In genomic region chr2:159147687-159148086, GRCh38 we compare ENCODE assay signal across 21 cellular contexts.
DNase-seq lines count a peak whose midpoint lies in the region; FAIRE-seq and TF ChIP-seq lines count a peak whose summit lies in the region.
"Had no signal": no experiment of that assay in that cellular context is flagged by ENCODE, and none has a peak within 500 bp of the region (broad histone marks: within the 10 kb centered on the region; RNA-seq: fewer than 3 reads in every experiment).

No MANE protein-coding gene starts in this region.

- no peaks in the 10 kb centered on the region for H4K20me1 ChIP-seq in keratinocyte (ENCODE audit: control insufficient read depth, extremely low read depth, insufficient read depth, low read length)

- H3K4me2 ChIP-seq in keratinocyte (ENCODE audit: control insufficient read depth, extremely low read depth, insufficient read depth, low read depth, low read length) = peak overlapping the region; percentile 72

- dilution Hi-C loops in keratinocyte (cut with MboI; ENCODE audit: extremely low pct_ligation_motif_present, low sequenced_read_pairs) = no loop called here

- no peak overlapping the region for H2AFZ ChIP-seq in keratinocyte (ENCODE audit: control insufficient read depth, low read length)

- H3K9me1 ChIP-seq in keratinocyte (ENCODE audit: control insufficient read depth, extremely low read depth, insufficient read depth, low read length) = no peaks in the 10 kb centered on the region

- H3K36me3 ChIP-seq in keratinocyte (ENCODE audit: control insufficient read depth in 2 of 2, extremely low read depth in 1 of 2, insufficient read depth in 2 of 2, low read length in 2 of 2) = peaks cover 12 to 14% of the 10 kb centered on the region in 2 experiments
- peaks cover 8% of the 10 kb centered on the region for H3K36me3 ChIP-seq in suprapubic skin

- CTCF ChIA-PET in RWPE1 (lab: Yijun Ruan, JAX) = interaction anchor here (0.6 kb wide), 2 partner anchors 112 to 1979 kb away, joined by 3 read pairs; no protein-coding TSS in a partner anchor

- H3K27ac ChIP-seq in RWPE1 (peak overlapping the region; percentile 92), keratinocyte (ENCODE audit: control insufficient read depth, insufficient read depth, low read length) (peak overlapping the region; percentile 77), suprapubic skin (peak overlapping the region; percentile 80)
- H3K27ac ChIP-seq: SJSA1 had no signal

- POLR2A ChIA-PET in RWPE1 (lab: Yijun Ruan, JAX; ENCODE audit: low non-redundant PET) = interaction anchor here (0.9 kb wide), 1 partner anchor 138 kb away, joined by 3 read pairs; no protein-coding TSS in a partner anchor

- no peak for TF ChIP-seq EP300 in suprapubic skin (IDR thresholded peaks at IDR 0.05)

- DNase-seq in NCI-H446 treated with DMSO at 0.1 percent for 48 hours (lab: John Stamatoyannopoulos, UW) = peak; percentile 27
- DNase-seq in NCI-H446 (lab: John Stamatoyannopoulos, UW) = no peak
- no peak for DNase-seq in RWPE1 (ENCODE audit: low spot score)
- no peak for DNase-seq in keratinocyte (ENCODE audit: low read depth, low spot score)
- DNase-seq in suprapubic skin (ENCODE audit: low spot score in 2 of 2) = no peak
- no peak for DNase-seq in GM03348 (ENCODE audit: low spot score)
- DNase-seq in HPDE6-E6E7 (ENCODE audit: extremely low spot score) = no peak
- DNase-seq in stimulated activated naive CD4-positive, alpha-beta T cell treated with Interleukin-2 at 50 U/mL for 16 hours (lab: John Stamatoyannopoulos, UW) = no peak
- DNase-seq: activated CD4-positive, alpha-beta T cell treated with anti-CD3 and anti-CD28 coated beads for 4 hours; activated CD8-positive, alpha-beta memory T cell treated with anti-CD3 and anti-CD28 coated beads, Interleukin-2, amount 50 U/mL, for 48 hours; immature natural killer cell; Karpas-422; NCI-H1436; nucleus accumbens; stimulated activated CD4-positive, alpha-beta T cell treated with anti-CD3 and anti-CD28 coated beads, Interleukin-2, amount 100 ng/mL, for 48 hours; stimulated activated CD8-positive, alpha-beta memory T cell treated with anti-CD3 and anti-CD28 coated beads, Interleukin-4, amount 100 ng/mL, for 48 hours; T1000 had no signal

- H3K4me3 ChIP-seq in keratinocyte (ENCODE audit: control insufficient read depth in 2 of 3, extremely low read depth in 1 of 3, insufficient read depth in 2 of 3, low read depth in 1 of 3, low read length in 3 of 3) (no peak overlapping the region), suprapubic skin (no peak overlapping the region)
- H3K4me3 ChIP-seq: SJSA1, tibial nerve had no signal

- 60% methylated on average over 3 of the region's 3 CpGs for WGBS in suprapubic skin

- H3K27me3 ChIP-seq in keratinocyte (ENCODE audit: control insufficient read depth, extremely low read depth, insufficient read depth, low read length) (no peaks in the 10 kb centered on the region), suprapubic skin (no peaks in the 10 kb centered on the region)
- H3K27me3 ChIP-seq: SJSA1, tibial nerve had no signal

- peak overlapping the region; percentile 59 for H3K9ac ChIP-seq in keratinocyte (ENCODE audit: control insufficient read depth, extremely low read depth, insufficient read depth, low read length)

- TF ChIP-seq CTCF in RWPE1 (conservative IDR thresholded peaks at IDR 0.05; ENCODE audit: low read depth) (no peak), keratinocyte (optimal IDR thresholded peaks at IDR 0.05 in 1 of 3, IDR thresholded peaks at IDR 0.05 in 1 of 3, conservative IDR thresholded peaks at IDR 0.05 in 1 of 3; ENCODE audit: extremely low read depth in 1 of 3, insufficient read depth in 2 of 3, low read length in 3 of 3) (no peak), suprapubic skin (IDR thresholded peaks at IDR 0.05) (no peak)

- H3K79me2 ChIP-seq in keratinocyte (ENCODE audit: control insufficient read depth, insufficient read depth, low read length) = peaks cover 5% of the 10 kb centered on the region

- H3K4me1 ChIP-seq in keratinocyte (ENCODE audit: control insufficient read depth, extremely low read depth, insufficient read depth, low read length) (peaks cover 17% of the 10 kb centered on the region), suprapubic skin (peaks cover 65% of the 10 kb centered on the region)
- H3K4me1 ChIP-seq: SJSA1 had no signal

- no peak for TF ChIP-seq POLR2A in suprapubic skin (IDR thresholded peaks at IDR 0.05)

- H3K9me3 ChIP-seq in keratinocyte (ENCODE audit: control insufficient read depth, low read depth, low read length) (no peaks in the 10 kb centered on the region), suprapubic skin (no peaks in the 10 kb centered on the region)
- H3K9me3 ChIP-seq: SJSA1, tibial nerve had no signal

- peak; percentile 20 for FAIRE-seq in keratinocyte (lab: Jason Lieb, UNC)
- FAIRE-seq: A204.1, astrocyte had no signal
